8 cellular contexts compared by ENCODE assay signal in the genomic region with DNA sequence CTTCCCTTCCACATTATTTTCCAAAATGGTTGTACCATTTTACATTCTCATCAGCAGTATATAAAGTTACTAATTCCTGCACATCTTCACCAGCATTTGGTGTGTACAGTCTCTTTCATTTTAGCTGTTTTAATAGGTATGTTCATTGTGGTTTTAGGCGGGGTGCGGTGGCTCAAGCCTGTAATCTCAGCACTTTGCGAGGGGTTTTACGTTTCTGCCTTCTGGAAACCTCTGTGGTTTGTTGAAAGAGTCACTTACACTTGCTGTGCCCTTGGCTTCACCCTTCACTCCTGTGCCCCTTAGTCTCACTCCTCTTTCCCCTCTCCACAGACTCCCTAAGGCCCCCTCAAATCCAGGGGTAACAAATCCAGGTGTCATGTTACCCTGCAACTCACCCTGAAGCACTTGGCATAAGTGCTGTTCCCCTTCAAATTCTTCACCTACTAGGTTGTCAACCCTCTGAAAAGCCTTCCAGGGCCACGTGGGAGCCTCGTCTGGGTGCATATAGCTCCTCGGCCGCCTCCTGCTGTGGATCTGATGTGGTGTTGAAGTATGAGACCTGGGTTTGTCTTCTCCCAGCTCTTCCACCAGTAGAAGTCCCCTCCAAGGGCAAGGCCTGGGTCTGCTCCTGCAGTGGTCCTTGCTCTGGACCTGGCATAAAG. TPM values are rescaled to one million over a fixed set of nuclear protein-coding genes. Genes with fewer than 3 reads are reported as not detected.
A peak's percentile ranks its signal among the peaks of the same experiment; 100 is the strongest.
DNase-seq lines count a peak whose midpoint lies in the region; ATAC-seq and TF ChIP-seq lines count a peak whose summit lies in the region.
"Had no signal": no experiment of that assay in that cellular context is flagged by ENCODE, and none has a peak within 500 bp of the region (broad histone marks: within the 10 kb centered on the region; RNA-seq: fewer than 3 reads in every experiment).

No MANE protein-coding gene starts in this region.

- peak overlapping the region; percentile 5 for H3K4me3 Mint-ChIP-seq in T-helper 2 cell treated with Interferon-gamma antibody and Interleukin-4, amounts not matched to agents 5 μg/mL and 100 μg/mL, for 36 hours
- peak overlapping the region in 6 of 10 donors; percentile 8 to 61 (median 34) for H3K4me3 Mint-ChIP-seq in naive thymus-derived CD4-positive, alpha-beta T cell

- CTCF ChIA-PET in HEK293 (lab: Yijun Ruan, JAX), result interaction anchor here (0.6 to 1.7 kb wide), 2 partner anchors 92 to 156 kb away, joined by 5 to 6 read pairs; no protein-coding TSS in a partner anchor
- CTCF ChIA-PET in naive thymus-derived CD4-positive, alpha-beta T cell (lab: Charles Lee), result no interaction called here

- H3K36me3 ChIP-seq in HEK293 (ENCODE audit: control insufficient read depth in 2 of 2, insufficient read depth in 1 of 2, low read length in 2 of 2), result peaks cover 9 to 28% of the 10 kb centered on the region in 2 experiments; a peak in 2 of 3 replicates
- H3K36me3 ChIP-seq in naive thymus-derived CD4-positive, alpha-beta T cell (ENCODE audit: control insufficient read depth in 2 of 3, insufficient read depth in 3 of 3, low read length in 3 of 3), result peaks cover 0 to 51% (median 7%) of the 10 kb centered on the region in 3 experiments

- peak; percentile 75 for ATAC-seq in naive thymus-derived CD4-positive, alpha-beta T cell
- ATAC-seq in left colon, result no peak
- ATAC-seq in HG03025 (IDR thresholded peaks at IDR 0.05; ENCODE audit: low FRiP score, unreplicated experiment), result no peak

- H3K4me1 Mint-ChIP-seq in T-helper 2 cell treated with Interferon-gamma antibody and Interleukin-4, amounts not matched to agents 5 μg/mL and 100 μg/mL, for 36 hours (ENCODE audit: low read depth), result peaks cover 11% of the 10 kb centered on the region
- H3K4me1 Mint-ChIP-seq in naive thymus-derived CD4-positive, alpha-beta T cell, result peaks cover 12 to 17% (median 13%) of the 10 kb centered on the region in 7 donors

- peak overlapping the region; percentile 71 for H3K27ac Mint-ChIP-seq in T-helper 2 cell treated with Interferon-gamma antibody and Interleukin-4, amounts not matched to agents 5 μg/mL and 100 μg/mL, for 36 hours
- peak overlapping the region; percentile 13 to 91 (median 76) for H3K27ac Mint-ChIP-seq in naive thymus-derived CD4-positive, alpha-beta T cell

- H3K4me1 ChIP-seq in HEK293 (ENCODE audit: control insufficient read depth, insufficient read depth, low read length), result peaks cover 4% of the 10 kb centered on the region; the same call in 1 of the 2 replicates
- H3K4me1 ChIP-seq in naive thymus-derived CD4-positive, alpha-beta T cell (ENCODE audit: control insufficient read depth in 2 of 2, insufficient read depth in 2 of 2, low read length in 2 of 2), result no peaks in the 10 kb centered on the region

- H3K4me3 ChIP-seq in HEK293 (ENCODE audit: low read depth, low read length), result no peak overlapping the region
- H3K4me3 ChIP-seq in naive thymus-derived CD4-positive, alpha-beta T cell (ENCODE audit: low read length), result no peak overlapping the region

- peaks cover 19% of the 10 kb centered on the region for H3K36me3 Mint-ChIP-seq in T-helper 2 cell treated with Interferon-gamma antibody and Interleukin-4, amounts not matched to agents 5 μg/mL and 100 μg/mL, for 36 hours (ENCODE audit: low read depth)
- H3K36me3 Mint-ChIP-seq in naive thymus-derived CD4-positive, alpha-beta T cell, result peaks cover 0 to 14% (median 4%) of the 10 kb centered on the region in 5 donors

- H3K9me3 ChIP-seq in HEK293 (ENCODE audit: control insufficient read depth, insufficient read depth, low read depth, low read length), result no peaks in the 10 kb centered on the region
- no peaks in the 10 kb centered on the region for H3K9me3 ChIP-seq in naive thymus-derived CD4-positive, alpha-beta T cell (ENCODE audit: control insufficient read depth in 2 of 3, low read length in 3 of 3)

- DNase-seq in T-helper 2 cell treated with Interferon-gamma antibody and Interleukin-4, amounts not matched to agents 5 μg/mL and 100 μg/mL, for 36 hours (ENCODE audit: low spot score), result peak; percentile 34
- DNase-seq in naive thymus-derived CD4-positive, alpha-beta T cell, result peak in 3 of 9 donors; percentile 4 to 31 (median 12)
- DNase-seq in mesenteric fat pad (ENCODE audit: low spot score) (no peak), left colon (no peak)
- DNase-seq: glutamatergic neuron, NCI-H1436 treated with DMSO at 0.1 percent for 48 hours had no signal

- no peaks in the 10 kb centered on the region for H3K27me3 ChIP-seq in naive thymus-derived CD4-positive, alpha-beta T cell (ENCODE audit: control insufficient read depth in 2 of 2, insufficient read depth in 2 of 2, low read length in 2 of 2)

- H3K27me3 Mint-ChIP-seq in T-helper 2 cell treated with Interferon-gamma antibody and Interleukin-4, amounts not matched to agents 5 μg/mL and 100 μg/mL, for 36 hours (ENCODE audit: low read depth), result no peaks in the 10 kb centered on the region
- H3K27me3 Mint-ChIP-seq in naive thymus-derived CD4-positive, alpha-beta T cell, result no peaks in the 10 kb centered on the region

- no peak for TF ChIP-seq CTCF in HEK293 (tag by site-specific recombination; IDR thresholded peaks at IDR 0.05)

- no peaks in the 10 kb centered on the region for H3K9me3 Mint-ChIP-seq in T-helper 2 cell treated with Interferon-gamma antibody and Interleukin-4, amounts not matched to agents 5 μg/mL and 100 μg/mL, for 36 hours
- H3K9me3 Mint-ChIP-seq in naive thymus-derived CD4-positive, alpha-beta T cell, result no peaks in the 10 kb centered on the region

- POLR2A ChIA-PET in HEK293 (lab: Yijun Ruan, JAX), result interaction anchor here (0.6 to 2.0 kb wide), 7 partner anchors 8 to 187 kb away, joined by 3 to 10 read pairs (median 5); a partner anchor contains a TSS
- POLR2A ChIA-PET in naive thymus-derived CD4-positive, alpha-beta T cell (lab: Charles Lee), result interaction anchor here (1.1 to 1.2 kb wide), 2 partner anchors 19 to 22 kb away, joined by 3 read pairs; no protein-coding TSS in a partner anchor

- intact Hi-C loops in naive thymus-derived CD4-positive, alpha-beta T cell (cut with micrococcal nuclease), result no loop called here
- intact Hi-C loops in left colon (cut with DNase I, micrococcal nuclease), result no loop called here

- H3K27ac ChIP-seq in HEK293 (ENCODE audit: extremely low read depth, low read depth, low read length), result peak overlapping the region; percentile 49; the same call in 1 of the 2 replicates
- H3K27ac ChIP-seq in naive thymus-derived CD4-positive, alpha-beta T cell (ENCODE audit: low read depth, low read length), result peak overlapping the region; percentile 49

TF ChIP-seq in HEK293, 187 proteins besides CTCF, POLR2A, EP300 and RAD21 (continues in another document):
- TF ChIP-seq SP7 (tag by site-specific recombination; IDR thresholded peaks at IDR 0.05) (peak; percentile 92), ZNF664 (tag by site-specific recombination; IDR thresholded peaks at IDR 0.05) (no peak), ZBTB8A (tag by site-specific recombination; IDR thresholded peaks at IDR 0.05) (0 out of 2 replicates have a peak, but pooled peaks have one; percentile 28), KLF7 (tag by site-specific recombination; IDR thresholded peaks at IDR 0.05; ENCODE audit: borderline replicate concordance) (no peak), ZBTB48 (tag by site-specific recombination; IDR thresholded peaks at IDR 0.05) (0 out of 2 replicates have a peak, but pooled peaks have one; percentile 23), GLIS1 (tag by site-specific recombination; IDR thresholded peaks at IDR 0.05) (peak; percentile 83), ZNF560 (tag by site-specific recombination; IDR thresholded peaks at IDR 0.05; ENCODE audit: borderline replicate concordance) (no peak), ZNF530 (tag by site-specific recombination; IDR thresholded peaks at IDR 0.05; ENCODE audit: low read depth) (no peak), ZSCAN23 (tag by site-specific recombination; IDR thresholded peaks at IDR 0.05) (no peak), WT1 (tag by site-specific recombination; IDR thresholded peaks at IDR 0.05) (peak; percentile 33; the same call in 1 of the 2 replicates), KLF1 (tag by site-specific recombination; IDR thresholded peaks at IDR 0.05) (peak; percentile 64)
- TF ChIP-seq, protein P1, sequence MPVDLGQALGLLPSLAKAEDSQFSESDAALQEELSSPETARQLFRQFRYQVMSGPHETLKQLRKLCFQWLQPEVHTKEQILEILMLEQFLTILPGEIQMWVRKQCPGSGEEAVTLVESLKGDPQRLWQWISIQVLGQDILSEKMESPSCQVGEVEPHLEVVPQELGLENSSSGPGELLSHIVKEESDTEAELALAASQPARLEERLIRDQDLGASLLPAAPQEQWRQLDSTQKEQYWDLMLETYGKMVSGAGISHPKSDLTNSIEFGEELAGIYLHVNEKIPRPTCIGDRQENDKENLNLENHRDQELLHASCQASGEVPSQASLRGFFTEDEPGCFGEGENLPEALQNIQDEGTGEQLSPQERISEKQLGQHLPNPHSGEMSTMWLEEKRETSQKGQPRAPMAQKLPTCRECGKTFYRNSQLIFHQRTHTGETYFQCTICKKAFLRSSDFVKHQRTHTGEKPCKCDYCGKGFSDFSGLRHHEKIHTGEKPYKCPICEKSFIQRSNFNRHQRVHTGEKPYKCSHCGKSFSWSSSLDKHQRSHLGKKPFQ (tag by site-specific recombination; IDR thresholded peaks at IDR 0.05), result peak; percentile 31; the same call in 1 of the 2 replicates

RNA-seq across cellular contexts. Expression of a gene that starts 20.8 kb away (rescaled TPM):
- total RNA-seq in naive thymus-derived CD4-positive, alpha-beta T cell, result 10 to 100 TPM; 19.3 to 37.8 (median 29.8) TPM
- polyA plus RNA-seq in naive thymus-derived CD4-positive, alpha-beta T cell, result 1 to 10 TPM; 8.2 to 9.7 TPM
- 82.4 TPM for total RNA-seq in mesenteric fat pad
- total RNA-seq in left colon, result 10 to 100 TPM; 57.5 to 66.7 TPM

RNA-seq across cellular contexts. Expression of a gene that starts 42.7 kb away (rescaled TPM):
- 10 to 100 TPM; 27.8 to 63.9 (median 36.0) TPM for total RNA-seq in naive thymus-derived CD4-positive, alpha-beta T cell
- 10 to 100 TPM; 22.4 to 25.8 TPM for polyA plus RNA-seq in naive thymus-derived CD4-positive, alpha-beta T cell
- 35.9 TPM for total RNA-seq in mesenteric fat pad
- 10 to 100 TPM; 32.1 to 35.3 TPM for total RNA-seq in left colon

RNA-seq across cellular contexts. Expression of a gene that starts 43.1 kb away (rescaled TPM):
- total RNA-seq in naive thymus-derived CD4-positive, alpha-beta T cell, result 10 to 100 TPM; 64.5 to 84.8 (median 70.3) TPM
- 100 to 1,000 TPM in 1 of 2 donors, 10 to 100 TPM in 1; 60.5 to 101 TPM for polyA plus RNA-seq in naive thymus-derived CD4-positive, alpha-beta T cell
- total RNA-seq in mesenteric fat pad (109 TPM), left colon (100 to 1,000 TPM; 271 to 289 TPM)

RNA-seq across cellular contexts. Expression of a gene that starts 44.1 kb away (rescaled TPM):
- 1 to 10 TPM; 3.8 to 8.4 (median 6.2) TPM for total RNA-seq in naive thymus-derived CD4-positive, alpha-beta T cell
- 1 to 10 TPM; 3.5 to 6.4 TPM for polyA plus RNA-seq in naive thymus-derived CD4-positive, alpha-beta T cell
- 15.6 TPM for total RNA-seq in mesenteric fat pad
- 10 to 100 TPM; 19.6 to 30.9 TPM for total RNA-seq in left colon
